ENCODE assay signal across 28 cellular contexts in the genomic region with DNA sequence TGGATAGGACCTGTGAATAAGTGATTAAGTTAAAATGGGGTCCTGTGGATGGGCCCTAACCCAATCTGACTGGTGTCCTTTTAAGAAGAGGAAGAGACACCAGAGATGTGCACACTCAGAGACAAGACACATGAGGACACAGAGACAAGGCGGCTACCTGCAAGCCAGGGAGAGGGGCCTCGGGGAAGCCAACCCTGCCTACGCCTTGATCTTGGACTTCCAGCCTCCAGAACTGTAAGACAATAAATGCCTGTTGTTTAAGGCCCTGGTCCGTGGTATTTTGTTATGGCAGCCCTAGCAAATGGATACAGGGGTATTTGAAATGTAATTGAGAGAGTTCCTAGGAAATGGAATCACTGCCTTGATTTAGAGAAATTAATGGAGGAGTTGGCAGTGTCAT.
"Had no signal": no experiment of that assay in that cellular context is flagged by ENCODE, and none has a peak within 500 bp of the region (broad histone marks: within the 10 kb centered on the region; RNA-seq: fewer than 3 reads in every experiment).

No MANE protein-coding gene starts in this region.

- FAIRE-seq: small intestine had no signal

- H3K79me2 ChIP-seq: parathyroid adenoma had no signal

- H3K9ac ChIP-seq: neural progenitor cell, parathyroid adenoma had no signal

- DNase-seq: natural killer cell; occipital lobe; ovary; posterior cingulate gyrus; psoas muscle; right cardiac atrium; right lobe of liver; sigmoid colon; small intestine; stimulated activated CD4-positive, alpha-beta T cell treated with anti-CD3 and anti-CD28 coated beads, Interleukin-15, amount 100 ng/mL, for 24 hours; stimulated activated CD4-positive, alpha-beta T cell treated with anti-CD3 and anti-CD28 coated beads, Interleukin-2, amount 100 ng/mL, for 24 hours; stimulated activated CD4-positive, alpha-beta T cell treated with anti-CD3 and anti-CD28 coated beads, Interleukin-2, amount 100 ng/mL, for 48 hours; stimulated activated CD4-positive, alpha-beta T cell treated with anti-CD3 and anti-CD28 coated beads, Interleukin-4, amount 100 ng/mL, for 24 hours; stimulated activated naive B cell treated with anti-CD40 and anti-IgM and Interleukin-4, amounts not matched to agents 10 μg/mL and 1 μg/mL and 100 μg/mL, for 72 hours; stimulated activated naive CD4-positive, alpha-beta T cell treated with Interleukin-2 at 50 U/mL for 16 hours; substantia nigra; testis; tibial artery; transverse colon; upper lobe of left lung had no signal

- H3K36me3 ChIP-seq: neural progenitor cell, ovary, right lobe of liver, sigmoid colon, suprapubic skin, tibial artery, transverse colon, upper lobe of left lung, vagina had no signal

- H3K4me1 Mint-ChIP-seq: natural killer cell; nephron; neural progenitor cell; stimulated activated effector memory CD8-positive, alpha-beta T cell treated with anti-CD3 and anti-CD28 coated beads, Interleukin-12 subunit alpha, Interleukin-12 subunit beta, amount 100 ng/mL, for 72 hours; stimulated activated naive B cell treated with anti-CD40 and anti-IgM and Interleukin-4, amounts not matched to agents 10 μg/mL and 1 μg/mL and 100 μg/mL, for 72 hours had no signal

- H3K4me3 ChIP-seq: neural progenitor cell, ovary, psoas muscle, right lobe of liver, sigmoid colon, suprapubic skin, tibial artery, transverse colon, upper lobe of left lung, vagina had no signal

- H3K27me3 ChIP-seq: neural progenitor cell, ovary, right lobe of liver, sigmoid colon, testis, tibial artery, transverse colon, upper lobe of left lung, vagina had no signal

- H3K27ac Mint-ChIP-seq: natural killer cell; nephron; neural progenitor cell; progenitor cell of endocrine pancreas; stimulated activated effector memory CD8-positive, alpha-beta T cell treated with anti-CD3 and anti-CD28 coated beads, Interleukin-12 subunit alpha, Interleukin-12 subunit beta, amount 100 ng/mL, for 72 hours; stimulated activated naive B cell treated with anti-CD40 and anti-IgM and Interleukin-4, amounts not matched to agents 10 μg/mL and 1 μg/mL and 100 μg/mL, for 72 hours; stimulated activated naive CD8-positive, alpha-beta T cell treated with anti-CD3 and anti-CD28 coated beads, Interleukin-15, Interleukin-2, amounts not matched to agents 100 ng/mL and 50 ng/mL, for 24 hours had no signal

- H3K27ac ChIP-seq: neural progenitor cell, ovary, parathyroid adenoma, psoas muscle, right lobe of liver, sigmoid colon, suprapubic skin, testis, tibial artery, transverse colon, upper lobe of left lung, vagina had no signal

- H3K4me1 ChIP-seq: neural progenitor cell, parathyroid adenoma, psoas muscle, right lobe of liver, sigmoid colon, suprapubic skin, testis, tibial artery, transverse colon, upper lobe of left lung, vagina had no signal

- H3K9me3 ChIP-seq: ovary, psoas muscle, right lobe of liver, sigmoid colon, suprapubic skin, testis, tibial artery, transverse colon, upper lobe of left lung, vagina had no signal

- H2AFZ ChIP-seq: neural progenitor cell, parathyroid adenoma had no signal

- H3K36me3 Mint-ChIP-seq: natural killer cell; neural progenitor cell; stimulated activated effector memory CD8-positive, alpha-beta T cell treated with anti-CD3 and anti-CD28 coated beads, Interleukin-12 subunit alpha, Interleukin-12 subunit beta, amount 100 ng/mL, for 72 hours had no signal

- ATAC-seq: psoas muscle; right cardiac atrium; right lobe of liver; stimulated activated effector memory CD8-positive, alpha-beta T cell treated with anti-CD3 and anti-CD28 coated beads, Interleukin-12 subunit alpha, Interleukin-12 subunit beta, amount 100 ng/mL, for 72 hours; stimulated activated naive B cell treated with anti-CD40 and anti-IgM and Interleukin-4, amounts not matched to agents 10 μg/mL and 1 μg/mL and 100 μg/mL, for 72 hours had no signal

- H3K4me2 ChIP-seq: neural progenitor cell had no signal

- H3K27me3 Mint-ChIP-seq: progenitor cell of endocrine pancreas; stimulated activated naive B cell treated with anti-CD40 and anti-IgM and Interleukin-4, amounts not matched to agents 10 μg/mL and 1 μg/mL and 100 μg/mL, for 72 hours; stimulated activated naive CD8-positive, alpha-beta T cell treated with anti-CD3 and anti-CD28 coated beads, Interleukin-15, Interleukin-2, amounts not matched to agents 100 ng/mL and 50 ng/mL, for 24 hours had no signal

- H3K4me3 Mint-ChIP-seq: natural killer cell; nephron; neural progenitor cell; stimulated activated effector memory CD8-positive, alpha-beta T cell treated with anti-CD3 and anti-CD28 coated beads, Interleukin-12 subunit alpha, Interleukin-12 subunit beta, amount 100 ng/mL, for 72 hours; stimulated activated naive B cell treated with anti-CD40 and anti-IgM and Interleukin-4, amounts not matched to agents 10 μg/mL and 1 μg/mL and 100 μg/mL, for 72 hours; stimulated activated naive CD8-positive, alpha-beta T cell treated with anti-CD3 and anti-CD28 coated beads, Interleukin-15, Interleukin-2, amounts not matched to agents 100 ng/mL and 50 ng/mL, for 24 hours had no signal

- H3K9me3 Mint-ChIP-seq: natural killer cell; nephron; neural progenitor cell; stimulated activated effector memory CD8-positive, alpha-beta T cell treated with anti-CD3 and anti-CD28 coated beads, Interleukin-12 subunit alpha, Interleukin-12 subunit beta, amount 100 ng/mL, for 72 hours; stimulated activated naive B cell treated with anti-CD40 and anti-IgM and Interleukin-4, amounts not matched to agents 10 μg/mL and 1 μg/mL and 100 μg/mL, for 72 hours; stimulated activated naive CD8-positive, alpha-beta T cell treated with anti-CD3 and anti-CD28 coated beads, Interleukin-15, Interleukin-2, amounts not matched to agents 100 ng/mL and 50 ng/mL, for 24 hours had no signal
